Comparison of ENCODE assay signal across 8 cellular contexts in genomic region chr5:44875661-44876250, GRCh38.
DNase-seq lines count a peak whose midpoint lies in the region; ATAC-seq and TF ChIP-seq lines count a peak whose summit lies in the region.

No MANE protein-coding gene starts in this region.

- no peaks in the 10 kb centered on the region for H3K9me2 ChIP-seq in hepatocyte (replicated peaks; ENCODE audit: insufficient read depth)

- H3K27ac ChIP-seq in DND-41 (ENCODE audit: low read length) (no peak overlapping the region), hepatocyte (peak overlapping the region; percentile 28), right cardiac atrium (ENCODE audit: low read length) (no peak overlapping the region)

- intact Hi-C loops in right cardiac atrium (cut with DNase I) = no loop called here

- DNase-seq in DND-41 = no peak
- peak; percentile 46 for DNase-seq in T-helper 2 cell treated with Interferon-gamma antibody and Interleukin-4, amounts not matched to agents 5 μg/mL and 100 μg/mL, for 36 hours (ENCODE audit: low spot score)
- DNase-seq in hepatocyte (ENCODE audit: low spot score) = peak; percentile 28
- no peak for DNase-seq in NCI-H2171 treated with DMSO at 0.1 percent for 48 hours (lab: John Stamatoyannopoulos, UW)
- DNase-seq in activated gamma-delta T cell (lab: John Stamatoyannopoulos, UW) = no peak
- no peak for DNase-seq in right cardiac atrium

- H3K79me2 ChIP-seq in DND-41 (ENCODE audit: insufficient read depth, low read length) = no peaks in the 10 kb centered on the region
- no peaks in the 10 kb centered on the region for H3K79me2 ChIP-seq in hepatocyte

- peak overlapping the region; percentile 74 for H3K4me3 Mint-ChIP-seq in T-helper 2 cell treated with Interferon-gamma antibody and Interleukin-4, amounts not matched to agents 5 μg/mL and 100 μg/mL, for 36 hours

- H4K20me1 ChIP-seq in DND-41 (ENCODE audit: insufficient read depth, low read length) (no peaks in the 10 kb centered on the region), hepatocyte (ENCODE audit: insufficient read depth, poor library complexity, severe bottlenecking) (no peaks in the 10 kb centered on the region)

- H3K4me1 Mint-ChIP-seq in T-helper 2 cell treated with Interferon-gamma antibody and Interleukin-4, amounts not matched to agents 5 μg/mL and 100 μg/mL, for 36 hours (ENCODE audit: low read depth) = peaks cover 20% of the 10 kb centered on the region

- H3K9me3 ChIP-seq in DND-41 (ENCODE audit: insufficient read depth, low read length, severe bottlenecking) (no peaks in the 10 kb centered on the region), hepatocyte (ENCODE audit: low read depth) (no peaks in the 10 kb centered on the region), right cardiac atrium (ENCODE audit: control insufficient read depth, low read length) (no peaks in the 10 kb centered on the region)

- H3K4me1 ChIP-seq in DND-41 (ENCODE audit: insufficient read depth, low read length) (no peaks in the 10 kb centered on the region), hepatocyte (ENCODE audit: insufficient read depth) (no peaks in the 10 kb centered on the region), right cardiac atrium (ENCODE audit: control insufficient read depth, insufficient read depth, low read length) (no peaks in the 10 kb centered on the region)

- H3K36me3 Mint-ChIP-seq in T-helper 2 cell treated with Interferon-gamma antibody and Interleukin-4, amounts not matched to agents 5 μg/mL and 100 μg/mL, for 36 hours (ENCODE audit: low read depth) = peaks cover 13% of the 10 kb centered on the region

- no peak overlapping the region for H3K4me2 ChIP-seq in DND-41 (ENCODE audit: insufficient read depth, low read length)
- H3K4me2 ChIP-seq in hepatocyte = no peak overlapping the region

- WGBS in hepatocyte (ENCODE audit: low lambda C conversion rate, missing lambda C conversion rate) = 51% methylated on average over 4 of the region's 4 CpGs
- WGBS in right cardiac atrium = 57% methylated on average over 4 of the region's 4 CpGs

- H3K9me3 Mint-ChIP-seq in T-helper 2 cell treated with Interferon-gamma antibody and Interleukin-4, amounts not matched to agents 5 μg/mL and 100 μg/mL, for 36 hours = peaks cover 20% of the 10 kb centered on the region

- no peaks in the 10 kb centered on the region for H3K27me3 Mint-ChIP-seq in T-helper 2 cell treated with Interferon-gamma antibody and Interleukin-4, amounts not matched to agents 5 μg/mL and 100 μg/mL, for 36 hours (ENCODE audit: low read depth)

- H3K9ac ChIP-seq in DND-41 (ENCODE audit: low read depth, low read length) = no peak overlapping the region

- no peaks in the 10 kb centered on the region for H3K27me3 ChIP-seq in DND-41 (ENCODE audit: insufficient read depth, low read length, poor library complexity)
- H3K27me3 ChIP-seq in hepatocyte = no peaks in the 10 kb centered on the region
- no peaks in the 10 kb centered on the region for H3K27me3 ChIP-seq in right cardiac atrium (ENCODE audit: control insufficient read depth, insufficient read depth)

- no peak for TF ChIP-seq CTCF in DND-41 (IDR thresholded peaks at IDR 0.05; ENCODE audit: borderline replicate concordance, extremely low read depth, low read length, poor library complexity, severe bottlenecking)
- no peak for TF ChIP-seq CTCF in hepatocyte (IDR thresholded peaks at IDR 0.05; ENCODE audit: poor library complexity)

- peak; percentile 53; the same call in 2 of the 3 replicates for ATAC-seq in DND-41 (ENCODE audit: insufficient read depth, low read depth)
- peak; percentile 97 for ATAC-seq in GM19438 (IDR thresholded peaks at IDR 0.05; ENCODE audit: low read depth, unreplicated experiment)
- peak; percentile 100 for ATAC-seq in HG03354 (IDR thresholded peaks at IDR 0.05; ENCODE audit: poor library complexity, severe bottlenecking, unreplicated experiment)
- no peak for ATAC-seq in right cardiac atrium

- H3K36me3 ChIP-seq in DND-41 (ENCODE audit: insufficient read depth, low read length) (no peaks in the 10 kb centered on the region), hepatocyte (replicated peaks; ENCODE audit: insufficient read depth, low read depth) (no peaks in the 10 kb centered on the region)

- no peak overlapping the region for H2AFZ ChIP-seq in DND-41 (ENCODE audit: low read depth, low read length)
- no peak overlapping the region for H2AFZ ChIP-seq in hepatocyte

- peak overlapping the region; percentile 92 for H3K27ac Mint-ChIP-seq in T-helper 2 cell treated with Interferon-gamma antibody and Interleukin-4, amounts not matched to agents 5 μg/mL and 100 μg/mL, for 36 hours

- H3K4me3 ChIP-seq in DND-41 (ENCODE audit: low read depth in 1 of 2, low read length in 2 of 2) (no peak overlapping the region), hepatocyte (no peak overlapping the region), right cardiac atrium (ENCODE audit: low read length) (no peak overlapping the region)

Comparison
In these comparisons a context has a peak if more than half of its experiments do, and no peak if none do; other contexts are left out.
1. ATAC-seq: peak in DND-41 (single experiment), GM19438 (single experiment) and HG03354 (single experiment); none in right cardiac atrium (0 of 2).
2. DNase-seq: peak in T-helper 2 cell treated with Interferon-gamma antibody and Interleukin-4, amounts not matched to agents 5 μg/mL and 100 μg/mL, for 36 hours (single experiment) and hepatocyte (single experiment); none in DND-41 (single experiment), NCI-H2171 treated with DMSO at 0.1 percent for 48 hours (single experiment), activated gamma-delta T cell (single experiment) and right cardiac atrium (0 of 3).